In genomic region chr16:85781156-85781555, GRCh38 we compare ENCODE assay signal across 14 cellular contexts. TPM values are rescaled to one million over a fixed set of nuclear protein-coding genes. Genes with fewer than 3 reads are reported as not detected.
A peak's percentile ranks its signal among the peaks of the same experiment; 100 is the strongest.
DNase-seq lines count a peak whose midpoint lies in the region; ATAC-seq, FAIRE-seq and TF ChIP-seq lines count a peak whose summit lies in the region.
"Had no signal": no experiment of that assay in that cellular context is flagged by ENCODE, and none has a peak within 500 bp of the region (broad histone marks: within the 10 kb centered on the region; RNA-seq: fewer than 3 reads in every experiment).

No MANE protein-coding gene starts in this region.

- H3K4me3 Mint-ChIP-seq in T-helper 2 cell treated with Interferon-gamma antibody and Interleukin-4, amounts not matched to agents 5 μg/mL and 100 μg/mL, for 36 hours, result no peak overlapping the region
- H3K4me3 Mint-ChIP-seq: CD14-positive monocyte; CD4-positive, alpha-beta memory T cell had no signal

- CTCF ChIA-PET in GM12878 (lab: Yijun Ruan, JAX), result no interaction called here

- FAIRE-seq in GM12878 (lab: Jason Lieb, UNC), result no peak

- H3K4me3 ChIP-seq in HL-60 (replicated peaks; ENCODE audit: insufficient read depth, low read length) (no peak overlapping the region), GM12878 (no peak overlapping the region), prostate gland (no peak overlapping the region)
- H3K4me3 ChIP-seq: BLaER1, HAP-1 had no signal

- H3K27ac ChIP-seq in HL-60 (replicated peaks) (peak overlapping the region; percentile 70), GM12878 (ENCODE audit: control insufficient read depth, insufficient read depth) (no peak overlapping the region), prostate gland (peak overlapping the region in 1 of 2 donors; percentile 44)
- H3K27ac ChIP-seq: BLaER1 had no signal

- intact Hi-C loops in GM12878 (cut with micrococcal nuclease; ENCODE audit: unreplicated experiment) (no loop called here), prostate gland (cut with DNase I) (no loop called here)

- peak; percentile 0 for DNase-seq in NCI-H2029 (lab: John Stamatoyannopoulos, UW)
- DNase-seq in NCI-H2029 treated with DMSO at 0.1 percent for 48 hours (lab: John Stamatoyannopoulos, UW), result no peak
- DNase-seq in HL-60 (ENCODE audit: low read depth in 1 of 2, low spot score in 1 of 2), result no peak
- DNase-seq in GM12878 (ENCODE audit: low read depth, low spot score), result no peak
- DNase-seq in prostate gland (ENCODE audit: low spot score), result peak; percentile 49
- DNase-seq in T-helper 2 cell treated with Interferon-gamma antibody and Interleukin-4, amounts not matched to agents 5 μg/mL and 100 μg/mL, for 36 hours (ENCODE audit: low spot score), result no peak
- DNase-seq: 8988T; Calu3; CD4-positive, alpha-beta memory T cell; IMR-90 had no signal

- RAD21 ChIA-PET in GM12878 (lab: Charles Lee; ENCODE audit: unreplicated experiment), result no interaction called here

- H3K4me1 Mint-ChIP-seq in T-helper 2 cell treated with Interferon-gamma antibody and Interleukin-4, amounts not matched to agents 5 μg/mL and 100 μg/mL, for 36 hours (ENCODE audit: low read depth), result no peaks in the 10 kb centered on the region

- no TSS peak for BruUV-seq in GM12878 (replicated peaks; lab: Mats Ljungman, UMichigan)

- TF ChIP-seq POLR2A in GM12878 (IDR thresholded peaks at IDR 0.05; ENCODE audit: low read depth, low read length) (no peak), prostate gland (IDR thresholded peaks at IDR 0.05) (no peak)

- H3K4me2 ChIP-seq in GM12878 (ENCODE audit: control insufficient read depth, insufficient read depth), result no peak overlapping the region
- H3K4me2 ChIP-seq: BLaER1 had no signal

- SMC1A ChIA-PET in GM12878 (lab: Charles Lee; ENCODE audit: uncharacterized antibody, unreplicated experiment), result no interaction called here

- TF ChIP-seq CTCF in HL-60 (IDR thresholded peaks at IDR 0.05; ENCODE audit: insufficient read depth, low read length) (no peak), GM12878 (IDR thresholded peaks at IDR 0.05 in 2 of 3, conservative IDR thresholded peaks at IDR 0.05 in 1 of 3; ENCODE audit: control insufficient read depth in 2 of 3, extremely low read depth in 1 of 3, insufficient read depth in 1 of 3, low read depth in 3 of 3, low read length in 3 of 3) (no peak), prostate gland (IDR thresholded peaks at IDR 0.05) (no peak)

- in situ Hi-C loops in GM12878 (cut with MboI), result no loop called here

- H3K36me3 ChIP-seq in GM12878 (ENCODE audit: control insufficient read depth in 2 of 2, insufficient read depth in 2 of 2, low read length in 1 of 2) (peaks cover 13 to 22% of the 10 kb centered on the region in 2 experiments; a peak in 3 of 4 replicates), prostate gland (no peaks in the 10 kb centered on the region)

- no peak overlapping the region for H2AFZ ChIP-seq in GM12878 (ENCODE audit: control insufficient read depth, low read depth, low read length)

- H3K4me1 ChIP-seq in GM12878 (ENCODE audit: control insufficient read depth, insufficient read depth, low read length), result no peaks in the 10 kb centered on the region
- peaks cover 5% of the 10 kb centered on the region for H3K4me1 ChIP-seq in prostate gland (replicated peaks)
- H3K4me1 ChIP-seq: BLaER1, HAP-1 had no signal

- H3K27me3 Mint-ChIP-seq in T-helper 2 cell treated with Interferon-gamma antibody and Interleukin-4, amounts not matched to agents 5 μg/mL and 100 μg/mL, for 36 hours (ENCODE audit: low read depth), result no peaks in the 10 kb centered on the region
- H3K27me3 Mint-ChIP-seq: CD4-positive, alpha-beta memory T cell had no signal

- POLR2A ChIA-PET in GM12878 (lab: Charles Lee), result no interaction called here

- H3K9me3 Mint-ChIP-seq in T-helper 2 cell treated with Interferon-gamma antibody and Interleukin-4, amounts not matched to agents 5 μg/mL and 100 μg/mL, for 36 hours, result no peaks in the 10 kb centered on the region
- H3K9me3 Mint-ChIP-seq: CD14-positive monocyte; CD4-positive, alpha-beta memory T cell had no signal

- H3K9me3 ChIP-seq in GM12878 (replicated peaks; ENCODE audit: control insufficient read depth, insufficient read depth, low read length) (no peaks in the 10 kb centered on the region), prostate gland (no peaks in the 10 kb centered on the region)
- H3K9me3 ChIP-seq: BLaER1, HAP-1 had no signal

- H3K36me3 Mint-ChIP-seq in T-helper 2 cell treated with Interferon-gamma antibody and Interleukin-4, amounts not matched to agents 5 μg/mL and 100 μg/mL, for 36 hours (ENCODE audit: low read depth), result peaks cover 26% of the 10 kb centered on the region

- H3K9ac ChIP-seq in GM12878 (ENCODE audit: control insufficient read depth, insufficient read depth, low read length), result no peak overlapping the region
- H3K9ac ChIP-seq: BLaER1 had no signal

- no peak overlapping the region for H3K27ac Mint-ChIP-seq in T-helper 2 cell treated with Interferon-gamma antibody and Interleukin-4, amounts not matched to agents 5 μg/mL and 100 μg/mL, for 36 hours
- H3K27ac Mint-ChIP-seq: CD4-positive, alpha-beta memory T cell had no signal

- H3K27me3 ChIP-seq in HL-60 (ENCODE audit: insufficient read depth, poor library complexity, severe bottlenecking), result no peaks in the 10 kb centered on the region
- H3K27me3 ChIP-seq in GM12878 (replicated peaks in 1 of 2; ENCODE audit: control insufficient read depth in 2 of 2, insufficient read depth in 2 of 2, low read length in 1 of 2), result no peaks in the 10 kb centered on the region
- H3K27me3 ChIP-seq in prostate gland (replicated peaks; ENCODE audit: insufficient read depth), result no peaks in the 10 kb centered on the region
- H3K27me3 ChIP-seq: BLaER1 had no signal

- ATAC-seq in GM12878 (no peak), GM19328 (IDR thresholded peaks at IDR 0.05; ENCODE audit: unreplicated experiment) (no peak)

- whole genome bisulfite sequencing in GM12878 (ENCODE audit: insufficient coverage, insufficient replicate concordance, low lambda C conversion rate, missing lambda C conversion rate), result 92% methylated on average over 10 of the region's 10 CpGs
- WGBS in prostate gland, result 80% methylated on average over 10 of the region's 10 CpGs

- no peak for TF ChIP-seq RAD21 in GM12878 (IDR thresholded peaks at IDR 0.05; ENCODE audit: insufficient read depth, low read depth, low read length)

- H3K79me2 ChIP-seq in GM12878 (ENCODE audit: control insufficient read depth, insufficient read depth, low read length), result no peaks in the 10 kb centered on the region

- TF ChIP-seq EP300 in GM12878 (IDR thresholded peaks at IDR 0.05; ENCODE audit: borderline replicate concordance in 1 of 2, control insufficient read depth in 1 of 2, low read depth in 2 of 2, low read length in 2 of 2), result no peak

- no peaks in the 10 kb centered on the region for H4K20me1 ChIP-seq in GM12878 (ENCODE audit: control insufficient read depth, insufficient read depth)

RNA-seq across cellular contexts. Expression of gene EMC8, which starts 18.2 kb away (rescaled TPM):
- total RNA-seq in GM12878 (2013; cell fraction: nucleolus; rRNA removed), result 32.6 and 34.2 TPM in 2 replicates
- total RNA-seq in GM12878 (2014; rRNA removed), result 29.4 and 29.7 TPM in 2 replicates
- 27.0 and 30.1 TPM in 2 replicates for total RNA-seq in GM12878 (2014; rRNA removed; fragmentation: Illumina TruSeq; extraction: Trizol)
- total RNA-seq in GM12878 (2021), result 34.4 and 40.1 TPM in 2 replicates
- 8.0 TPM for polyA plus RNA-seq in GM12878 (2011; ENCODE audit: low read depth)
- polyA plus RNA-seq in GM12878 (2011; rRNA removed), result 19.9 and 36.9 TPM in 2 replicates
- 33.4 and 45.7 TPM in 2 replicates for polyA plus RNA-seq in GM12878 (2011; cell fraction: cytosol; rRNA removed)
- polyA plus RNA-seq in GM12878 (2011; cell fraction: nucleus; rRNA removed), result 30.6 and 33.4 TPM in 2 replicates
- polyA plus RNA-seq in GM12878 (2012), result 11.6 and 14.6 TPM in 2 replicates
- 14.9 and 17.8 TPM in 2 replicates for polyA plus RNA-seq in GM12878 (2014; fragmentation: Illumina TruSeq; extraction: Trizol)
- polyA plus RNA-seq in GM12878 (2014; fragmentation: Nextera tagmentation; extraction: Ambion mirVana), result 10 to 100 TPM in 1 of 2 experiments, 1 to 10 TPM in 1; 7.8 to 16.5 TPM
- polyA plus RNA-seq in GM12878 (2014; rRNA removed), result 45.2 and 50.9 TPM in 2 replicates
- polyA plus RNA-seq in GM12878 (2016; fragmentation: Nextera tagmentation; extraction: Ambion mirVana), result 10 to 100 TPM; 59.8 to 62.0 TPM
- 34.0 and 42.8 TPM in 2 replicates for polyA minus RNA-seq in GM12878 (2011; rRNA and poly(A)+ RNA removed)
- 17.5 and 20.7 TPM in 2 replicates for polyA minus RNA-seq in GM12878 (2011; cell fraction: cytosol; rRNA and poly(A)+ RNA removed)
- 14.7 and 35.0 TPM in 2 replicates for polyA minus RNA-seq in GM12878 (2011; cell fraction: nucleus; rRNA and poly(A)+ RNA removed)
- total RNA-seq in prostate gland, result 10 to 100 TPM; 30.2 to 38.8 TPM

RNA-seq across cellular contexts. Expression of gene COX4I1, which starts 18.3 kb away (rescaled TPM):
- 57.6 and 65.4 TPM in 2 replicates for total RNA-seq in GM12878 (2013; cell fraction: nucleolus; rRNA removed)
- total RNA-seq in GM12878 (2014; rRNA removed), result 606 and 612 TPM in 2 replicates
- total RNA-seq in GM12878 (2014; rRNA removed; fragmentation: Illumina TruSeq; extraction: Trizol), result 473 and 480 TPM in 2 replicates
- total RNA-seq in GM12878 (2021), result 651 and 668 TPM in 2 replicates
- polyA plus RNA-seq in GM12878 (2011; ENCODE audit: low read depth), result 399 TPM
- 723 and 922 TPM in 2 replicates for polyA plus RNA-seq in GM12878 (2011; rRNA removed)
- 1,082 and 1,324 TPM in 2 replicates for polyA plus RNA-seq in GM12878 (2011; cell fraction: cytosol; rRNA removed)
- 520 and 608 TPM in 2 replicates for polyA plus RNA-seq in GM12878 (2011; cell fraction: nucleus; rRNA removed)
- 712 and 748 TPM in 2 replicates for polyA plus RNA-seq in GM12878 (2012)
- 616 and 801 TPM in 2 replicates for polyA plus RNA-seq in GM12878 (2014; fragmentation: Illumina TruSeq; extraction: Trizol)
- polyA plus RNA-seq in GM12878 (2014; fragmentation: Nextera tagmentation; extraction: Ambion mirVana), result 1,000 to 10,000 TPM; 1,747 to 1,889 TPM
- 854 and 876 TPM in 2 replicates for polyA plus RNA-seq in GM12878 (2014; rRNA removed)
- polyA plus RNA-seq in GM12878 (2016; fragmentation: Nextera tagmentation; extraction: Ambion mirVana), result 100 to 1,000 TPM; 889 to 942 TPM
- polyA minus RNA-seq in GM12878 (2011; rRNA and poly(A)+ RNA removed), result 340 and 443 TPM in 2 replicates
- 106 and 140 TPM in 2 replicates for polyA minus RNA-seq in GM12878 (2011; cell fraction: cytosol; rRNA and poly(A)+ RNA removed)
- 58.5 and 67.8 TPM in 2 replicates for polyA minus RNA-seq in GM12878 (2011; cell fraction: nucleus; rRNA and poly(A)+ RNA removed)
- total RNA-seq in prostate gland, result 100 to 1,000 TPM; 345 to 562 TPM

RNA-seq across cellular contexts. Expression of gene C16orf74, which starts 30.3 kb away (rescaled TPM):
- total RNA-seq in GM12878 (2013; cell fraction: nucleolus; rRNA removed), result 5.8 and 6.9 TPM in 2 replicates
- total RNA-seq in GM12878 (2014; rRNA removed), result 9.3 and 9.8 TPM in 2 replicates
- 6.8 and 7.7 TPM in 2 replicates for total RNA-seq in GM12878 (2014; rRNA removed; fragmentation: Illumina TruSeq; extraction: Trizol)
- 12.8 and 13.1 TPM in 2 replicates for total RNA-seq in GM12878 (2021)
- 2.1 TPM for polyA plus RNA-seq in GM12878 (2011; ENCODE audit: low read depth)
- 0.17 and 0.23 TPM in 2 replicates for polyA plus RNA-seq in GM12878 (2011; rRNA removed)
- 0.74 and 0.85 TPM in 2 replicates for polyA plus RNA-seq in GM12878 (2011; cell fraction: cytosol; rRNA removed)
- 0.30 and 0.41 TPM in 2 replicates for polyA plus RNA-seq in GM12878 (2011; cell fraction: nucleus; rRNA removed)
- 5.9 and 8.1 TPM in 2 replicates for polyA plus RNA-seq in GM12878 (2012)
- 1.6 and 5.8 TPM in 2 replicates for polyA plus RNA-seq in GM12878 (2014; fragmentation: Illumina TruSeq; extraction: Trizol)
- polyA plus RNA-seq in GM12878 (2014; fragmentation: Nextera tagmentation; extraction: Ambion mirVana), result 1 to 10 TPM in 1 of 2 experiments, under 1 TPM in 1; 0.72 to 2.5 TPM
- 17.5 and 20.1 TPM in 2 replicates for polyA plus RNA-seq in GM12878 (2014; rRNA removed)
- 1 to 10 TPM; 5.7 to 7.9 TPM for polyA plus RNA-seq in GM12878 (2016; fragmentation: Nextera tagmentation; extraction: Ambion mirVana)
- polyA minus RNA-seq in GM12878 (2011; rRNA and poly(A)+ RNA removed), result not detected in 2 replicates
- not detected in 2 replicates for polyA minus RNA-seq in GM12878 (2011; cell fraction: cytosol; rRNA and poly(A)+ RNA removed)
- not detected in 2 replicates for polyA minus RNA-seq in GM12878 (2011; cell fraction: nucleus; rRNA and poly(A)+ RNA removed)
- total RNA-seq in prostate gland, result 10 to 100 TPM; 17.4 to 19.3 TPM

Comparison
In these comparisons a context has a peak if more than half of its experiments do, and no peak if none do; other contexts are left out.
1. DNase-seq: peak in NCI-H2029 (single experiment) and prostate gland (single experiment); none in NCI-H2029 treated with DMSO at 0.1 percent for 48 hours (single experiment), HL-60 (0 of 2), GM12878 (single experiment) and T-helper 2 cell treated with Interferon-gamma antibody and Interleukin-4, amounts not matched to agents 5 μg/mL and 100 μg/mL, for 36 hours (single experiment).